Comparison of ENCODE assay signal across 1 cellular context in the genomic region with DNA sequence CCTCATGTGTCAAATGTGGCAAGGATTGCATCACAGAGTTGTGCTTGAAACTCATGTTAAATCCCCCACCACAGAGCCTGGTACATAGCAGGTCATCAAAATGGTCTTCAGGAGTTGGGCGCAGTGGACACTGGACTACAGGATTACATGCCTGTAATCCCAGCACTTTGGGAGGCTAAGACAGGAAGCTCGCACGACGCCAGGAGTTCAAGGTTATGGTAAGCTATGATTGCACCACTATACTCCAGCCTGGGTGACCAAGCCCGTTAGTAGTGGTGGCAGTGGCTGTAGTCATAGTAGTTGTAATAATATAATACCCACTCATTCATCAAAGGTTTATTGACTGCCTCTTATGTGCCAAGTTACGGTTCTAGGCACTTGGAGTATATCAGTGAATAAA.
TF ChIP-seq lines count a peak whose summit lies in the region.

No MANE protein-coding gene starts in this region.

TF ChIP-seq in HepG2, 621 proteins besides CTCF, POLR2A, EP300 and RAD21 (continued from another document):
- TF ChIP-seq HOXA3 (CRISPR knock-in tag; IDR thresholded peaks at IDR 0.05), result peak; percentile 32; the same call in 1 of the 2 replicates
- TF ChIP-seq HNF4A (CRISPR knock-in tag; IDR thresholded peaks at IDR 0.05), result peak; percentile 36; the same call in 1 of the 2 replicates
